Comparison of ENCODE assay signal across 7 cellular contexts in the genomic region with DNA sequence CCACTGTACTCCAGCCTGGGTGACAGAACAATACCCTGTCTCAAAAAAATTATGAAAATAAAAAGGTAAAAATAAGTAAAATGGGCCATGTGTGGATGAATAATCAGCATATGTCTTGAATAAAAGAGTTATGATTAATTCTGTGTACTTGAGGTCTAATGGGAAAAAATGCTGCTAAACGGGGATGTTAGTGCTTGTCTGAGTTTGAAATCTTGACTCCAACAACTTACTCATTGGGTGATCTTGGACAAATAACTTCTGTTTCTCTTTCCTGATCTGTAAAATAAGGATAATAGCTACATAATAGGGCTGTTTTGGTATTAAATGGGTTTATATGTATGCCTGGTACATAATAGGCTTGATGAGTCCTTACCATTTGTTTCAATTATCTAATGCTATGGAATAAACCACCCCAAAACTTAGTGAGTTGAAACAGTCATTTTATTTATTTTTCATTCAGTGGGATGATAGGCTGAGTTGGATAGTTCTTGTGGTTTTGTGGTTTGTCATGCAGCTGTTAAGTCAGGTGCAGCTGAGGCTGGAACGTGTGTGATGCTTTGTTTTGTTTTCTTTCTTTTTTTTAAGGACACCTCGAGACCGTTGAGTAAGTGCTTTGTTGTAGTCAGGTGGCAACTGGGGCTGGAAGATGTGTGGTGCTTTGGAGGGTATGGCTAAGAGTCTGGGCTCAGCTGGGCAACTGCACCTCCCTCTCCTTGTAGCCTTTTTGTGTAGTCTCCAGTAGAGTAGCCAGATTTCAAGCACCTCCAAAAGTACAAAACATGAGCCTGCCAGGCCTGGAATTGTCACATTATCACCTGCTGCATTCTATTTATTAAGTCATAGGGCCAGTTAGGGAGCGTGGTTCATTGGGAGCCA. TPM values are rescaled to one million over a fixed set of nuclear protein-coding genes. Genes with fewer than 3 reads are reported as not detected.
DNase-seq lines count a peak whose midpoint lies in the region; ATAC-seq and TF ChIP-seq lines count a peak whose summit lies in the region.

No MANE protein-coding gene starts in this region.

- ATAC-seq in GM18502 (IDR thresholded peaks at IDR 0.05; ENCODE audit: poor library complexity, unreplicated experiment) = peak; percentile 44

- H3K9me3 ChIP-seq in HEK293 (ENCODE audit: control insufficient read depth, insufficient read depth, low read depth, low read length) = no peaks in the 10 kb centered on the region

- no peak for TF ChIP-seq CTCF in HEK293 (tag by site-specific recombination; IDR thresholded peaks at IDR 0.05)

- POLR2A ChIA-PET in HEK293 (lab: Yijun Ruan, JAX) = interaction anchor here (0.6 kb wide), 1 partner anchor 48 kb away, joined by 5 read pairs; no protein-coding TSS in a partner anchor

- no peaks in the 10 kb centered on the region for H3K4me1 ChIP-seq in HEK293 (ENCODE audit: control insufficient read depth, insufficient read depth, low read length)

- peak; percentile 98 for DNase-seq in NAMALWA (ENCODE audit: low spot score)
- DNase-seq in activated CD8-positive, alpha-beta memory T cell treated with anti-CD3 and anti-CD28 coated beads, Interleukin-2, amount 50 U/mL, for 4 hours = peak; percentile 39
- peak; percentile 85 for DNase-seq in glomerular visceral epithelial cell (ENCODE audit: extremely low spot score)
- no peak for DNase-seq in cerebellum (ENCODE audit: low spot score)
- DNase-seq in middle frontal gyrus (ENCODE audit: extremely low spot score, low spot score) = no peak

- CTCF ChIA-PET in HEK293 (lab: Yijun Ruan, JAX) = interaction anchor here (0.6 to 0.7 kb wide), 2 partner anchors 18 to 520 kb away, joined by 4 read pairs; no protein-coding TSS in a partner anchor

- no peak overlapping the region for H3K4me3 ChIP-seq in HEK293 (ENCODE audit: low read depth, low read length)

- H3K27ac ChIP-seq in HEK293 (ENCODE audit: extremely low read depth, low read depth, low read length) = no peak overlapping the region

- peaks cover 11 to 40% of the 10 kb centered on the region in 2 experiments; a peak in 2 of 3 replicates for H3K36me3 ChIP-seq in HEK293 (ENCODE audit: control insufficient read depth in 2 of 2, insufficient read depth in 1 of 2, low read length in 2 of 2)

TF ChIP-seq in HEK293, 187 proteins besides CTCF, POLR2A, EP300 and RAD21 (continues in another document):
- TF ChIP-seq ZNF473 (tag by site-specific recombination; IDR thresholded peaks at IDR 0.05) = no peak
- TF ChIP-seq ZNF555 (tag by site-specific recombination; conservative IDR thresholded peaks at IDR 0.05) = no peak
- peak; percentile 49; the same call in 1 of the 2 replicates for TF ChIP-seq ZNF366 (tag by site-specific recombination; conservative IDR thresholded peaks at IDR 0.05)
- no peak for TF ChIP-seq ZSCAN16 (tag by site-specific recombination; IDR thresholded peaks at IDR 0.05)
- no peak for TF ChIP-seq ZNF544 (tag by site-specific recombination; IDR thresholded peaks at IDR 0.05)
- TF ChIP-seq ZNF610 (tag by site-specific recombination; IDR thresholded peaks at IDR 0.05; ENCODE audit: borderline replicate concordance) = no peak
- no peak for TF ChIP-seq ZNF404 (tag by site-specific recombination; IDR thresholded peaks at IDR 0.05)
- no peak for TF ChIP-seq MYNN (tag by site-specific recombination; IDR thresholded peaks at IDR 0.05; ENCODE audit: borderline replicate concordance)
- TF ChIP-seq IKZF3 (tag by site-specific recombination; IDR thresholded peaks at IDR 0.05) = no peak
- TF ChIP-seq ZNF10 (tag by site-specific recombination; IDR thresholded peaks at IDR 0.05) = peak; percentile 51
- TF ChIP-seq GLI4 (tag by site-specific recombination; IDR thresholded peaks at IDR 0.05) = no peak
- TF ChIP-seq ZBTB26 (tag by site-specific recombination; optimal IDR thresholded peaks at IDR 0.05) = no peak
- 0 out of 2 replicates have a peak, but pooled peaks have one; percentile 14 for TF ChIP-seq ZNF629 (tag by site-specific recombination; IDR thresholded peaks at IDR 0.05)
- no peak for TF ChIP-seq YY1 (tag by site-specific recombination; IDR thresholded peaks at IDR 0.05)
- TF ChIP-seq SCRT2 (tag by site-specific recombination; IDR thresholded peaks at IDR 0.05) = no peak
- no peak for TF ChIP-seq EGR2 (tag by site-specific recombination; IDR thresholded peaks at IDR 0.05; ENCODE audit: low read depth)
- TF ChIP-seq ZNF155 (tag by site-specific recombination; IDR thresholded peaks at IDR 0.05) = no peak
- TF ChIP-seq, protein P1, sequence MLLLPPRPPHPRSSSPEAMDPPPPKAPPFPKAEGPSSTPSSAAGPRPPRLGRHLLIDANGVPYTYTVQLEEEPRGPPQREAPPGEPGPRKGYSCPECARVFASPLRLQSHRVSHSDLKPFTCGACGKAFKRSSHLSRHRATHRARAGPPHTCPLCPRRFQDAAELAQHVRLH (tag by site-specific recombination; IDR thresholded peaks at IDR 0.05) = no peak
- TF ChIP-seq ZIC2 (tag by site-specific recombination; IDR thresholded peaks at IDR 0.05) = no peak
- TF ChIP-seq ZNF292 (tag by site-specific recombination; IDR thresholded peaks at IDR 0.05; ENCODE audit: borderline replicate concordance, low read depth) = no peak
- no peak for TF ChIP-seq ZNF621 (tag by site-specific recombination; IDR thresholded peaks at IDR 0.05)
- TF ChIP-seq ZNF157 (tag by site-specific recombination; IDR thresholded peaks at IDR 0.05) = no peak; the same call in 1 of the 2 replicates
- TF ChIP-seq, protein P2, sequence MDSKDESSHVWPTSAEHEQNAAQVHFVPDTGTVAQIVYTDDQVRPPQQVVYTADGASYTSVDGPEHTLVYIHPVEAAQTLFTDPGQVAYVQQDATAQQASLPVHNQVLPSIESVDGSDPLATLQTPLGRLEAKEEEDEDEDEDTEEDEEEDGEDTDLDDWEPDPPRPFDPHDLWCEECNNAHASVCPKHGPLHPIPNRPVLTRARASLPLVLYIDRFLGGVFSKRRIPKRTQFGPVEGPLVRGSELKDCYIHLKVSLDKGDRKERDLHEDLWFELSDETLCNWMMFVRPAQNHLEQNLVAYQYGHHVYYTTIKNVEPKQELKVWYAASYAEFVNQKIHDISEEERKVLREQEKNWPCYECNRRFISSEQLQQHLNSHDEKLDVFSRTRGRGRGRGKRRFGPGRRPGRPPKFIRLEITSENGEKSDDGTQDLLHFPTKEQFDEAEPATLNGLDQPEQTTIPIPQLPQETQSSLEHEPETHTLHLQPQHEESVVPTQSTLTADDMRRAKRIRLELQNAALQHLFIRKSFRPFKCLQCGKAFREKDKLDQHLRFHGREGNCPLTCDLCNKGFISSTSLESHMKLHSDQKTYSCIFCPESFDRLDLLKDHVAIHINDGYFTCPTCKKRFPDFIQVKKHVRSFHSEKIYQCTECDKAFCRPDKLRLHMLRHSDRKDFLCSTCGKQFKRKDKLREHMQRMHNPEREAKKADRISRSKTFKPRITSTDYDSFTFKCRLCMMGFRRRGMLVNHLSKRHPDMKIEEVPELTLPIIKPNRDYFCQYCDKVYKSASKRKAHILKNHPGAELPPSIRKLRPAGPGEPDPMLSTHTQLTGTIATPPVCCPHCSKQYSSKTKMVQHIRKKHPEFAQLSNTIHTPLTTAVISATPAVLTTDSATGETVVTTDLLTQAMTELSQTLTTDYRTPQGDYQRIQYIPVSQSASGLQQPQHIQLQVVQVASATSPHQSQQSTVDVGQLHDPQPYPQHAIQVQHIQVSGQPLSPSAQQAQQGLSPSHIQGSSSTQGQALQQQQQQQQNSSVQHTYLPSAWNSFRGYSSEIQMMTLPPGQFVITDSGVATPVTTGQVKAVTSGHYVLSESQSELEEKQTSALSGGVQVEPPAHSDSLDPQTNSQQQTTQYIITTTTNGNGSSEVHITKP (tag by site-specific recombination; IDR thresholded peaks at IDR 0.05) = peak; percentile 96
- TF ChIP-seq ATF2 (tag by site-specific recombination; IDR thresholded peaks at IDR 0.05; ENCODE audit: low read depth) = no peak
- 0 out of 2 replicates have a peak, but pooled peaks have one; percentile 24 for TF ChIP-seq PRDM6 (tag by site-specific recombination; IDR thresholded peaks at IDR 0.05)

RNA-seq across cellular contexts. Expression of gene MDM4, which starts 4.9 kb away (rescaled TPM):
- 116 TPM for total RNA-seq in cerebellum

RNA-seq across cellular contexts. Expression of gene PIK3C2B, which starts 26.5 kb away (rescaled TPM):
- total RNA-seq in cerebellum = 32.3 TPM

Comparison
In these comparisons a context has a peak if more than half of its experiments do, and no peak if none do; other contexts are left out.
1. DNase-seq: peak in NAMALWA (single experiment), activated CD8-positive, alpha-beta memory T cell treated with anti-CD3 and anti-CD28 coated beads, Interleukin-2, amount 50 U/mL, for 4 hours (single experiment) and glomerular visceral epithelial cell (single experiment); none in cerebellum (single experiment) and middle frontal gyrus (single experiment).